Comparison of ENCODE assay signal across 17 cellular contexts in the genomic region with DNA sequence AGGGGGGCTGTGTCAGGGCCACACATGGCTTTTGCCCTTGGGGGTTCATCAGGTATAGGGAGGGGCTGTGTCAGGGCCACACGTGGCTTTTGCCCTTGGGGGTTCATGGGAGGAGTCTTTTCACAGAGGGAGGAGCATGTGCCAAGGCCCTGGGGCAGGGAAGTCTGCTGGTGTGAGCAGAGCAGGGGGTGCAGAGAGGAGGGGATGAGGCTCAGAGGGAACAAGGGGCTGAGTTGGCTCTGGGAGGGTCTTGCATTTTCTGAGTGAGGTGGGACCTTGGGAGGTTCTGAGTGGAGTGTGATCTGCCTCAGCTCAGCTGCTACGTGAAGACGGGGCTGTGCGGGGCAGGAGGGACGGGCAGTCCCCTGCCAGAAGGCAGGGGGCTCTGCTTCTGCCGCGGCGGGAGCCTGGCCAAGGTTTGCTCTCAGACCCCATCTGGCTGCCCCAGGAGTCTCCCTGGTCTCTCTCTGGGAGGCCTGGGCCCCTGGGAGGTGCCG. TPM values are rescaled to one million over a fixed set of nuclear protein-coding genes. Genes with fewer than 3 reads are reported as not detected.
DNase-seq lines count a peak whose midpoint lies in the region; ATAC-seq and TF ChIP-seq lines count a peak whose summit lies in the region.
"Had no signal": no experiment of that assay in that cellular context is flagged by ENCODE, and none has a peak within 500 bp of the region (broad histone marks: within the 10 kb centered on the region; RNA-seq: fewer than 3 reads in every experiment).

No MANE protein-coding gene starts in this region.

- H3K4me3 ChIP-seq in heart left ventricle (peak overlapping the region in 7 of 12 donors; percentile 2 to 42 (median 10)), mesodermal cell (ENCODE audit: extremely low read depth, insufficient read depth, low read length, poor library complexity, severe bottlenecking) (no peak overlapping the region), tibial nerve (no peak overlapping the region), lower leg skin (ENCODE audit: low read depth, poor library complexity, severe bottlenecking) (no peak overlapping the region)

- H3K36me3 ChIP-seq in heart left ventricle (no peaks in the 10 kb centered on the region), mesodermal cell (ENCODE audit: control insufficient read depth, insufficient read depth, low read length) (no peaks in the 10 kb centered on the region), tibial nerve (no peaks in the 10 kb centered on the region)

- no peak for TF ChIP-seq EP300 in tibial nerve (IDR thresholded peaks at IDR 0.05)

- H3K27me3 ChIP-seq in heart left ventricle, result peaks cover 0 to 31% (median 4%) of the 10 kb centered on the region in 9 donors
- H3K27me3 ChIP-seq in tibial nerve, result peaks cover 0 to 71% of the 10 kb centered on the region in 2 donors

- no peak for ATAC-seq in heart left ventricle
- ATAC-seq in Right ventricle myocardium inferior, result no peak
- no peak for ATAC-seq in GM19455 (IDR thresholded peaks at IDR 0.05; ENCODE audit: unreplicated experiment)
- ATAC-seq: PC-3 had no signal

- H3K27ac ChIP-seq in heart left ventricle, result peak overlapping the region; percentile 70 to 98 (median 92)
- H3K27ac ChIP-seq in cingulate gyrus (ENCODE audit: low read depth, low read length), result peak overlapping the region; percentile 29
- peak overlapping the region; percentile 23 for H3K27ac ChIP-seq in mesodermal cell (ENCODE audit: low read depth, low read length, severe bottlenecking)
- H3K27ac ChIP-seq in tibial nerve, result peak overlapping the region in 3 of 4 donors; percentile 4 to 77 (median 71)

- TF ChIP-seq POLR2A in heart left ventricle (IDR thresholded peaks at IDR 0.05) (no peak), tibial nerve (IDR thresholded peaks at IDR 0.05) (no peak), lower leg skin (IDR thresholded peaks at IDR 0.05) (no peak)

- intact Hi-C loops in heart left ventricle (cut with DNase I) (loop anchor here in 1 of 10 donors (5.0 kb wide), 1 partner anchor 73 kb away; a partner anchor contains a TSS), Right ventricle myocardium inferior (cut with DNase I) (loop anchor here (10.0 kb wide), 1 partner anchor 201 kb away; no protein-coding TSS in a partner anchor), lower leg skin (cut with DNase I; ENCODE audit: low total_unique reads) (no loop called here)

- H3K9me3 ChIP-seq in heart left ventricle (no peaks in the 10 kb centered on the region), mesodermal cell (ENCODE audit: control insufficient read depth, low read length) (no peaks in the 10 kb centered on the region), tibial nerve (no peaks in the 10 kb centered on the region)

- peaks cover 0 to 67% (median 42%) of the 10 kb centered on the region in 12 donors for H3K4me1 ChIP-seq in heart left ventricle
- H3K4me1 ChIP-seq in mesodermal cell (ENCODE audit: control insufficient read depth, insufficient read depth, low read length, poor library complexity, severe bottlenecking), result peaks cover 31% of the 10 kb centered on the region
- peaks cover 0 to 46% (median 2%) of the 10 kb centered on the region in 4 donors for H3K4me1 ChIP-seq in tibial nerve

- DNase-seq in heart left ventricle (no peak), Right ventricle myocardium inferior (ENCODE audit: missing footprints) (no peak), tibial nerve (ENCODE audit: low spot score in 2 of 2) (no peak), NCI-H524 treated with DMSO at 0.1 percent for 48 hours (lab: John Stamatoyannopoulos, UW) (no peak), lower leg skin (ENCODE audit: low spot score in 2 of 2) (no peak)
- DNase-seq: activated CD4-positive, CD25-positive, alpha-beta regulatory T cell; head of caudate nucleus; naive B cell; NCI-H1694 treated with DMSO at 0.1 percent for 48 hours; NCI-H510A had no signal

- TF ChIP-seq CTCF in heart left ventricle (IDR thresholded peaks at IDR 0.05), result no peak
- no peak for TF ChIP-seq CTCF in tibial nerve (IDR thresholded peaks at IDR 0.05)
- TF ChIP-seq CTCF in lower leg skin (IDR thresholded peaks at IDR 0.05), result no peak

- 47 to 68% (median 51%) methylated on average over 8 to 9 of the region's 9 CpGs for WGBS in heart left ventricle, 4 donors
- WGBS in mesodermal cell (ENCODE audit: insufficient coverage in 2 of 2), 2 experiments, result 33 to 92% methylated on average over 1 to 9 of the region's 9 CpGs
- WGBS in tibial nerve, 2 donors, result 37 to 65% methylated on average over 2 to 4 of the region's 9 CpGs
- 56 to 65% methylated on average over 9 of the region's 9 CpGs for WGBS in lower leg skin, 2 donors

RNA-seq across cellular contexts. Expression of a gene that starts 6.0 kb away (rescaled TPM):
- 10 to 100 TPM; 37.0 to 75.9 (median 50.7) TPM for total RNA-seq in heart left ventricle
- polyA plus RNA-seq in heart left ventricle, result 10 to 100 TPM; 23.5 to 31.1 TPM
- 38.4 TPM for total RNA-seq in Right ventricle myocardium inferior
- 30.3 TPM for polyA plus RNA-seq in mesodermal cell (2013, experiment 1 of 2)
- 18.1 TPM for polyA plus RNA-seq in mesodermal cell (2013, experiment 2 of 2)
- 10 to 100 TPM in 3 of 4 donors, 1 to 10 TPM in 1; 4.6 to 44.6 (median 21.4) TPM for total RNA-seq in tibial nerve
- 1 to 10 TPM; 1.1 to 7.3 (median 4.3) TPM for total RNA-seq in lower leg skin
- total RNA-seq: Calu3, epithelial cell of proximal tubule, M059J had no signal

RNA-seq across cellular contexts. Expression of a gene that starts 7.6 kb away (rescaled TPM):
- total RNA-seq in heart left ventricle, result 10 to 100 TPM; 19.2 to 52.1 (median 42.9) TPM
- 10 to 100 TPM; 23.6 to 32.9 TPM for polyA plus RNA-seq in heart left ventricle
- total RNA-seq in Right ventricle myocardium inferior, result 39.0 TPM
- 83.7 TPM for polyA plus RNA-seq in mesodermal cell (2013, experiment 1 of 2)
- polyA plus RNA-seq in mesodermal cell (2013, experiment 2 of 2), result 77.5 TPM
- 10 to 100 TPM; 45.6 to 62.9 (median 59.2) TPM for total RNA-seq in tibial nerve
- 10 to 100 TPM; 16.5 to 52.3 (median 22.8) TPM for total RNA-seq in lower leg skin

RNA-seq across cellular contexts. Expression of a gene that starts 19.5 kb away (rescaled TPM):
- total RNA-seq in heart left ventricle, result 1 to 10 TPM in 1 of 9 donors, under 1 TPM in 8; 0.16 to 1.2 (median 0.56) TPM
- under 1 TPM; 0.35 to 0.42 TPM for polyA plus RNA-seq in heart left ventricle
- 0.30 TPM for total RNA-seq in Right ventricle myocardium inferior
- 1.7 TPM for polyA plus RNA-seq in mesodermal cell (2013, experiment 1 of 2)
- 0.66 TPM for polyA plus RNA-seq in mesodermal cell (2013, experiment 2 of 2)
- total RNA-seq in tibial nerve, result 10 to 100 TPM in 1 of 4 donors, 1 to 10 TPM in 3; 1.7 to 14.4 (median 4.1) TPM
- 1 to 10 TPM in 1 of 4 donors, under 1 TPM in 3; 0.39 to 1.8 (median 0.66) TPM for total RNA-seq in lower leg skin

RNA-seq across cellular contexts. Expression of a gene that starts 23.9 kb away (rescaled TPM):
- total RNA-seq in heart left ventricle, result 10 to 100 TPM in 2 of 9 donors, 1 to 10 TPM in 7; 3.2 to 25.6 (median 5.3) TPM
- 1 to 10 TPM; 3.7 to 6.5 TPM for polyA plus RNA-seq in heart left ventricle
- total RNA-seq in Right ventricle myocardium inferior, result 6.6 TPM
- polyA plus RNA-seq in mesodermal cell (2013, experiment 1 of 2), result 12.9 TPM
- 12.2 TPM for polyA plus RNA-seq in mesodermal cell (2013, experiment 2 of 2)
- 10 to 100 TPM; 12.9 to 35.7 (median 20.1) TPM for total RNA-seq in tibial nerve
- total RNA-seq in lower leg skin, result 10 to 100 TPM; 10.4 to 26.4 (median 16.6) TPM

RNA-seq across cellular contexts. Expression of a gene that starts 24.4 kb away (rescaled TPM):
- total RNA-seq in heart left ventricle, result 1 to 10 TPM in 3 of 9 donors, under 1 TPM in 6; 0.18 to 1.9 (median 0.67) TPM
- polyA plus RNA-seq in heart left ventricle, result under 1 TPM; 0.21 to 0.27 TPM
- total RNA-seq in Right ventricle myocardium inferior, result 0.49 TPM
- 4.6 TPM for polyA plus RNA-seq in mesodermal cell (2013, experiment 1 of 2)
- polyA plus RNA-seq in mesodermal cell (2013, experiment 2 of 2), result 3.4 TPM
- 1 to 10 TPM in 1 of 4 donors, under 1 TPM in 3; 0.21 to 1.5 (median 0.71) TPM for total RNA-seq in tibial nerve
- under 1 TPM; 0.15 to 0.88 (median 0.28) TPM for total RNA-seq in lower leg skin

Comparison
In these comparisons a context has a peak if more than half of its experiments do, and no peak if none do; other contexts are left out.
1. H3K27ac ChIP-seq: peak in every context shown above with its lines; median percentile 92 in heart left ventricle; 71 in tibial nerve; 29 in cingulate gyrus; 23 in mesodermal cell.
2. H3K4me3 ChIP-seq: peak in heart left ventricle (7 of 12); none in mesodermal cell (single experiment), tibial nerve (0 of 4) and lower leg skin (single experiment).